8 cellular contexts compared by ENCODE assay signal in the genomic region with DNA sequence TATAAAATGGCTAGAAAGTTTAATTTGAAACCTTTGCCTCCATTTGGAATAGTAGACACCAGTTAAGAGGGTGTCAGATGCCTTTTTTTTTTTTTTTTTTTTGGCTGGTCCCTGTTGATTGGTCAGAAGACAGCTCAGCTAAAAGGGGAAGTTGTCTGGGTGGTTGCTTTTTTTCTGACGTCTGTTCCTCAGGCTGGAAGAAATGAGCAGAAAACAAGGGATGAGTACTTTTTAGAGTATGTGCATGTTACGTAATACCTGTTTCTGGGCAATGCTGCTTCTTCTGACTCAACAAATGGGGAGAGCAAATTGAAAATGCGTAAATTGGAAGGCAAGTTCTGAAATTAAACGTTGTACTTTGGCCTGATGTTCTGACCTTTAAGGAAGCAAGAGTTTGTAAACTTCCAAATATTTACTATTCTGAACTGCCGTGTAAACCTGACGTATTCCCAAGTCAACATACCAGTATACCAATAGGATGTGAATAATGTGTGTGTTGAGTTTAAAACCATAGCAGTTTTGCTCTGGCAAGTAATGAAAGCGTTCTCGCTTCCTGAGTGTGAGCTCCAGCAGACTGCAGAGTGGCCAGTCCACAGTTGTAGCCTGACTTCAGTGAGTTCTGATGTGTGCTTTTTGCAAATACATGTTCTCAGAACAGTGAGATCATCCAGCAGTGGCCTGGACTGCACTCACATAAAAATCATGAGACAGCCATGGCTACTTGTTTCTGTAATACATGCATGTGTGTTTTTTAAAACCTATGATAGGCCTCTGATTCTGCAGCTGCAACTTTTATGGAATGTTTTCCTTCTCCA. TPM values are rescaled to one million over a fixed set of nuclear protein-coding genes. Genes with fewer than 3 reads are reported as not detected.
DNase-seq lines count a peak whose midpoint lies in the region; ATAC-seq and TF ChIP-seq lines count a peak whose summit lies in the region.

No MANE protein-coding gene starts in this region.

- TF ChIP-seq EP300 in tibial nerve (IDR thresholded peaks at IDR 0.05), result peak in 1 of 2 donors; percentile 54

- no peak overlapping the region for H2BK120ac ChIP-seq in mesendoderm (ENCODE audit: low read depth, low read length)

- H3K4ac ChIP-seq in mesendoderm (ENCODE audit: low read depth, low read length), result no peak overlapping the region

- no peaks in the 10 kb centered on the region for H3K9me3 Mint-ChIP-seq in CD4-positive, alpha-beta T cell

- no peak overlapping the region for H3K23ac ChIP-seq in mesendoderm (ENCODE audit: low read length)

- H3K36me3 ChIP-seq in KOPT-K1 (ENCODE audit: insufficient read depth, low read length), result peaks cover 16% of the 10 kb centered on the region
- peaks cover 0 to 17% (median 0%) of the 10 kb centered on the region in 3 donors for H3K36me3 ChIP-seq in tibial nerve
- H3K36me3 ChIP-seq in mesendoderm (ENCODE audit: control insufficient read depth, insufficient read depth, low read length), result no peaks in the 10 kb centered on the region

- no peak overlapping the region for H2BK15ac ChIP-seq in mesendoderm (replicated peaks; ENCODE audit: low read depth)

- no peaks in the 10 kb centered on the region for H3K27me3 Mint-ChIP-seq in CD4-positive, alpha-beta T cell

- 25 to 57% (median 41%) methylated on average over 8 of the region's 8 CpGs for WGBS in adipose tissue, 3 donors
- WGBS in tibial nerve, 2 donors, result 58 to 68% methylated on average over 8 of the region's 8 CpGs
- no CpG with 5 or more reads among the region's 8 CpGs for WGBS in mesendoderm (ENCODE audit: extremely low coverage, insufficient coverage, low lambda C conversion rate)

- CTCF ChIA-PET in CD4-positive, alpha-beta T cell (lab: Charles Lee), result interaction anchor here (1.0 to 1.5 kb wide), 3 partner anchors 112 to 123 kb away, joined by 3 to 7 read pairs (median 3); partner anchors contain the start of genes APOO and CXorf58

- H3K79me2 ChIP-seq in mesendoderm (ENCODE audit: control insufficient read depth, insufficient read depth, low read length), result no peaks in the 10 kb centered on the region

- no peak overlapping the region for H3K9ac ChIP-seq in mesendoderm (ENCODE audit: low read length)

- TF ChIP-seq CTCF in CD4-positive, alpha-beta T cell (IDR thresholded peaks at IDR 0.05), result no peak
- TF ChIP-seq CTCF in tibial nerve (IDR thresholded peaks at IDR 0.05), result no peak

- no peaks in the 10 kb centered on the region for H3K27me3 ChIP-seq in CD4-positive, alpha-beta T cell (ENCODE audit: control insufficient read depth, insufficient read depth, low read length)
- H3K27me3 ChIP-seq in tibial nerve (no peaks in the 10 kb centered on the region), mesendoderm (ENCODE audit: insufficient read depth, low read length, poor library complexity) (no peaks in the 10 kb centered on the region)

- H3K27ac Mint-ChIP-seq in CD4-positive, alpha-beta T cell, result peak overlapping the region; percentile 97

- peaks cover 49% of the 10 kb centered on the region for H3K4me1 Mint-ChIP-seq in CD4-positive, alpha-beta T cell (ENCODE audit: low read depth)

- peak overlapping the region; percentile 98 for H3K4me3 Mint-ChIP-seq in CD4-positive, alpha-beta T cell

- DNase-seq in CD4-positive, alpha-beta T cell, result no peak
- DNase-seq in kidney tubule cell (ENCODE audit: low spot score), result peak; percentile 76
- DNase-seq in tibial nerve (ENCODE audit: low spot score in 2 of 2), result no peak
- DNase-seq in mesendoderm, result no peak

- peaks cover 0 to 9% (median 0%) of the 10 kb centered on the region in 4 donors for H3K4me1 ChIP-seq in tibial nerve
- H3K4me1 ChIP-seq in mesendoderm (ENCODE audit: control insufficient read depth, low read depth, low read length), result no peaks in the 10 kb centered on the region

- no peak overlapping the region for H3K56ac ChIP-seq in mesendoderm (ENCODE audit: low read length)

- H4K5ac ChIP-seq in mesendoderm (ENCODE audit: low read length), result no peak overlapping the region

- POLR2A ChIA-PET in CD4-positive, alpha-beta T cell (lab: Charles Lee), result interaction anchor here (0.6 to 5.3 kb wide), 9 partner anchors 11 to 270 kb away, joined by 3 to 51 read pairs (median 21); partner anchors contain the start of genes ACOT9, EIF2S3 and KLHL15

- no peak overlapping the region for H4K8ac ChIP-seq in mesendoderm (ENCODE audit: low read depth, low read length)

- no peaks in the 10 kb centered on the region for H3K79me1 ChIP-seq in mesendoderm (ENCODE audit: low read length)

- H2AK5ac ChIP-seq in mesendoderm (ENCODE audit: low read length), result no peak overlapping the region

- no peak overlapping the region for H3K4me2 ChIP-seq in mesendoderm (ENCODE audit: low read length)

- H2BK5ac ChIP-seq in mesendoderm (ENCODE audit: low read length), result no peak overlapping the region

- H3K27ac ChIP-seq in CD4-positive, alpha-beta T cell (ENCODE audit: low read depth, low read length), result peak overlapping the region; percentile 61
- H3K27ac ChIP-seq in KOPT-K1 (ENCODE audit: low read depth, low read length, poor library complexity, severe bottlenecking) (peak overlapping the region; percentile 76), adipose tissue (ENCODE audit: low read depth, low read length) (peak overlapping the region; percentile 95), tibial nerve (peak overlapping the region; percentile 85 to 96 (median 90)), mesendoderm (ENCODE audit: low read depth, low read length) (no peak overlapping the region)

- H3K36me3 Mint-ChIP-seq in CD4-positive, alpha-beta T cell (ENCODE audit: low read depth), result peaks cover 39% of the 10 kb centered on the region

- H3K4me3 ChIP-seq in tibial nerve (peak overlapping the region; percentile 51 to 72 (median 68)), mesendoderm (ENCODE audit: low read length) (no peak overlapping the region)

- ATAC-seq in CD4-positive, alpha-beta T cell (ENCODE audit: poor library complexity), result no peak
- ATAC-seq in HG03442 (IDR thresholded peaks at IDR 0.05; ENCODE audit: unreplicated experiment), result no peak
- ATAC-seq in HG03378 (IDR thresholded peaks at IDR 0.05; ENCODE audit: unreplicated experiment), result no peak

- intact Hi-C loops in CD4-positive, alpha-beta T cell (cut with DNase I, micrococcal nuclease), result loop anchor here (5.0 to 10.0 kb wide), 5 partner anchors 42 to 690 kb away; partner anchors contain the start of genes ACOT9 (in 2 of the 2), APOO (in 1 of the 2), CXorf58 (in 1 of the 2) and KLHL15 (in 1 of the 2)

- no peak overlapping the region for H3K18ac ChIP-seq in mesendoderm (ENCODE audit: low read length)

- H3K9me3 ChIP-seq in CD4-positive, alpha-beta T cell (ENCODE audit: control insufficient read depth, low read length), result no peaks in the 10 kb centered on the region
- no peaks in the 10 kb centered on the region for H3K9me3 ChIP-seq in KOPT-K1 (ENCODE audit: insufficient read depth, low read length, poor library complexity, severe bottlenecking)
- H3K9me3 ChIP-seq in tibial nerve, result no peaks in the 10 kb centered on the region

- no peak for TF ChIP-seq POLR2A in tibial nerve (IDR thresholded peaks at IDR 0.05)

RNA-seq across cellular contexts. Expression of gene SAT1, which starts 1.7 kb away (rescaled TPM):
- 100 to 1,000 TPM; 305 to 312 TPM for total RNA-seq in CD4-positive, alpha-beta T cell
- polyA plus RNA-seq in adipose tissue, result 1,000 to 10,000 TPM in 1 of 3 donors, 100 to 1,000 TPM in 2; 204 to 1,438 (median 895) TPM
- total RNA-seq in tibial nerve, result 1,000 to 10,000 TPM in 1 of 4 donors, 100 to 1,000 TPM in 3; 557 to 1,009 (median 639) TPM
- 32.9 TPM for polyA plus RNA-seq in mesendoderm (2013, experiment 1 of 2)
- polyA plus RNA-seq in mesendoderm (2013, experiment 2 of 2), result 32.5 TPM

RNA-seq across cellular contexts. Expression of gene ACOT9, which starts 41.6 kb away (rescaled TPM):
- 10 to 100 TPM; 14.8 to 16.2 TPM for total RNA-seq in CD4-positive, alpha-beta T cell
- 10 to 100 TPM; 11.8 to 37.2 (median 34.7) TPM for polyA plus RNA-seq in adipose tissue
- 10 to 100 TPM; 35.7 to 68.2 (median 43.1) TPM for total RNA-seq in tibial nerve
- polyA plus RNA-seq in mesendoderm (2013, experiment 1 of 2), result 39.4 TPM
- polyA plus RNA-seq in mesendoderm (2013, experiment 2 of 2), result 40.3 TPM
